15 cellular contexts compared by ENCODE assay signal in the genomic region with DNA sequence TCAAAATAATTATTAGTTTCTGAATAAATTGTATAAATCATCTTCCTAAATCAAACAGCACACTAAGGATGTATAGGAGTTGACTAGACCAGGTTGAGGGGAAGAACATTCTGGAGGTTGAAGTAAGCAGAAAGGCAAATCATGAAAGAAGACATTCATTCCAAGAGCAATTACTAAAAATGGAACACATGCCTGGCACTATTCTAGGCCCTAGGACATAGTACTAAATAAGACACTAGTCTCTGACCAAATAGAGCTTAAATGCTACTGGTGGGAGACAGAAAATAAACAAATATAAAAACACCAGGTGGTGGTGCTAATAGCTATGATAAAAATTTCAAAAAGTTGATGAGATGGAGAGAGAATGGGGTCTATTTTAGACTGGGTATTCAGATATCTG.
DNase-seq lines count a peak whose midpoint lies in the region; ATAC-seq and TF ChIP-seq lines count a peak whose summit lies in the region.
"Had no signal": no experiment of that assay in that cellular context is flagged by ENCODE, and none has a peak within 500 bp of the region (broad histone marks: within the 10 kb centered on the region; RNA-seq: fewer than 3 reads in every experiment).

No MANE protein-coding gene starts in this region.

- H3K9me2 ChIP-seq in Loucy (replicated peaks; ENCODE audit: low read depth, low read length) (no peaks in the 10 kb centered on the region), OCI-LY7 (ENCODE audit: insufficient read depth, low read length) (no peaks in the 10 kb centered on the region)

- H3K4me1 Mint-ChIP-seq in endodermal cell = peaks cover 61% of the 10 kb centered on the region
- H3K4me1 Mint-ChIP-seq in stimulated activated memory B cell treated with anti-CD40 and anti-IgM and Interleukin-4, amounts not matched to agents 10 μg/mL and 1 μg/mL and 100 μg/mL, for 72 hours = peaks cover 18% of the 10 kb centered on the region
- H3K4me1 Mint-ChIP-seq in activated T-helper 1 cell treated with anti-CD3 and anti-CD28 coated beads, Interleukin-12 subunit alpha, Interleukin-12 subunit beta, Interleukin-2, Interleukin-4 antibody, amounts not matched to agents 30 ng/mL and 10 ng/mL and 1 ng/mL, durations not matched to agents 14 hours and 24 hours and 36 hours (ENCODE audit: low read depth) = no peaks in the 10 kb centered on the region

- no peak overlapping the region for H3K4me3 Mint-ChIP-seq in endodermal cell
- no peak overlapping the region for H3K4me3 Mint-ChIP-seq in stimulated activated memory B cell treated with anti-CD40 and anti-IgM and Interleukin-4, amounts not matched to agents 10 μg/mL and 1 μg/mL and 100 μg/mL, for 72 hours
- no peak overlapping the region for H3K4me3 Mint-ChIP-seq in activated T-helper 1 cell treated with anti-CD3 and anti-CD28 coated beads, Interleukin-12 subunit alpha, Interleukin-12 subunit beta, Interleukin-2, Interleukin-4 antibody, amounts not matched to agents 30 ng/mL and 10 ng/mL and 1 ng/mL, durations not matched to agents 14 hours and 24 hours and 36 hours
- H3K4me3 Mint-ChIP-seq: CD4-positive, alpha-beta memory T cell had no signal

- H3K36me3 ChIP-seq in heart left ventricle (no peaks in the 10 kb centered on the region), Loucy (ENCODE audit: insufficient read depth, low read length) (no peaks in the 10 kb centered on the region), endodermal cell (ENCODE audit: control insufficient read depth, insufficient read depth, low read length) (no peaks in the 10 kb centered on the region), OCI-LY7 (ENCODE audit: insufficient read depth, low read length) (no peaks in the 10 kb centered on the region)
- H3K36me3 ChIP-seq: BE2C had no signal

- intact Hi-C loops in heart left ventricle (cut with DNase I) (no loop called here), left cardiac atrium (cut with DNase I) (no loop called here), sciatic nerve (cut with DNase I) (no loop called here), OCI-LY7 (cut with micrococcal nuclease; ENCODE audit: unreplicated experiment) (no loop called here)
- intact Hi-C loops in activated T-helper 1 cell treated with anti-CD3 and anti-CD28 coated beads, Interleukin-12 subunit alpha, Interleukin-12 subunit beta, Interleukin-2, Interleukin-4 antibody, amounts not matched to agents 30 ng/mL and 10 ng/mL and 1 ng/mL, durations not matched to agents 14 hours and 24 hours and 36 hours (cut with micrococcal nuclease) = loop anchor here (10.0 kb wide), 1 partner anchor 122 kb away; no protein-coding TSS in a partner anchor

- peaks cover 6% of the 10 kb centered on the region for H3K79me2 ChIP-seq in Loucy (ENCODE audit: insufficient read depth, low read length)
- H3K79me2 ChIP-seq in OCI-LY7 (ENCODE audit: insufficient read depth, low read depth, low read length) = no peaks in the 10 kb centered on the region

- TF ChIP-seq CTCF in heart left ventricle (IDR thresholded peaks at IDR 0.05) (no peak), Loucy (conservative IDR thresholded peaks at IDR 0.05; ENCODE audit: low read length) (peak; percentile 30; the same call in 1 of the 2 replicates), endodermal cell (conservative IDR thresholded peaks at IDR 0.05) (no peak), OCI-LY7 (conservative IDR thresholded peaks at IDR 0.05; ENCODE audit: low read length) (no peak)

- no peak overlapping the region for H3K4me3 ChIP-seq in heart left ventricle
- no peak overlapping the region for H3K4me3 ChIP-seq in Loucy (ENCODE audit: low read length, poor library complexity, severe bottlenecking)
- no peak overlapping the region for H3K4me3 ChIP-seq in endodermal cell (ENCODE audit: low read length)
- H3K4me3 ChIP-seq in OCI-LY7 (ENCODE audit: low read depth, low read length, poor library complexity, severe bottlenecking) = no peak overlapping the region

- H3F3A ChIP-seq in Loucy (ENCODE audit: low read depth) = no peaks in the 10 kb centered on the region

- H3K27ac Mint-ChIP-seq in endodermal cell = peak overlapping the region; percentile 57
- peak overlapping the region; percentile 2 for H3K27ac Mint-ChIP-seq in stimulated activated memory B cell treated with anti-CD40 and anti-IgM and Interleukin-4, amounts not matched to agents 10 μg/mL and 1 μg/mL and 100 μg/mL, for 72 hours
- H3K27ac Mint-ChIP-seq in activated T-helper 1 cell treated with anti-CD3 and anti-CD28 coated beads, Interleukin-12 subunit alpha, Interleukin-12 subunit beta, Interleukin-2, Interleukin-4 antibody, amounts not matched to agents 30 ng/mL and 10 ng/mL and 1 ng/mL, durations not matched to agents 14 hours and 24 hours and 36 hours = no peak overlapping the region

- peaks cover 0 to 37% (median 15%) of the 10 kb centered on the region in 12 donors for H3K4me1 ChIP-seq in heart left ventricle
- peaks cover 6% of the 10 kb centered on the region for H3K4me1 ChIP-seq in Loucy (ENCODE audit: insufficient read depth, low read length, poor library complexity, severe bottlenecking)
- peaks cover 24% of the 10 kb centered on the region for H3K4me1 ChIP-seq in endodermal cell (ENCODE audit: control insufficient read depth, insufficient read depth, low read length)
- no peaks in the 10 kb centered on the region for H3K4me1 ChIP-seq in OCI-LY7 (ENCODE audit: insufficient read depth, low read length, poor library complexity, severe bottlenecking)

- no peaks in the 10 kb centered on the region for H3K27me3 Mint-ChIP-seq in endodermal cell (ENCODE audit: insufficient read depth)
- no peaks in the 10 kb centered on the region for H3K27me3 Mint-ChIP-seq in stimulated activated memory B cell treated with anti-CD40 and anti-IgM and Interleukin-4, amounts not matched to agents 10 μg/mL and 1 μg/mL and 100 μg/mL, for 72 hours
- H3K27me3 Mint-ChIP-seq in activated T-helper 1 cell treated with anti-CD3 and anti-CD28 coated beads, Interleukin-12 subunit alpha, Interleukin-12 subunit beta, Interleukin-2, Interleukin-4 antibody, amounts not matched to agents 30 ng/mL and 10 ng/mL and 1 ng/mL, durations not matched to agents 14 hours and 24 hours and 36 hours (ENCODE audit: insufficient read depth) = no peaks in the 10 kb centered on the region
- H3K27me3 Mint-ChIP-seq: CD4-positive, alpha-beta memory T cell had no signal

- TF ChIP-seq POLR2A in heart left ventricle (IDR thresholded peaks at IDR 0.05) = no peak

- peak overlapping the region in 10 of 12 donors; percentile 45 to 80 (median 69) for H3K27ac ChIP-seq in heart left ventricle
- H3K27ac ChIP-seq in endodermal cell (ENCODE audit: low read depth, low read length) = no peak overlapping the region
- no peak overlapping the region for H3K27ac ChIP-seq in OCI-LY7 (ENCODE audit: low read depth, low read length, poor library complexity, severe bottlenecking)

- H3K9me3 ChIP-seq in heart left ventricle (peaks cover 0 to 6% (median 0%) of the 10 kb centered on the region in 12 donors), Loucy (ENCODE audit: insufficient read depth, low read depth, low read length) (no peaks in the 10 kb centered on the region), endodermal cell (ENCODE audit: control insufficient read depth, low read length) (no peaks in the 10 kb centered on the region), OCI-LY7 (ENCODE audit: low read length) (no peaks in the 10 kb centered on the region)
- H3K9me3 ChIP-seq: BE2C had no signal

- no TSS peak for BruUV-seq in OCI-LY7 (replicated peaks; lab: Mats Ljungman, UMichigan)

- H3K36me3 Mint-ChIP-seq in endodermal cell (ENCODE audit: low read depth) = no peaks in the 10 kb centered on the region
- H3K36me3 Mint-ChIP-seq in stimulated activated memory B cell treated with anti-CD40 and anti-IgM and Interleukin-4, amounts not matched to agents 10 μg/mL and 1 μg/mL and 100 μg/mL, for 72 hours = peaks cover 17% of the 10 kb centered on the region
- no peaks in the 10 kb centered on the region for H3K36me3 Mint-ChIP-seq in activated T-helper 1 cell treated with anti-CD3 and anti-CD28 coated beads, Interleukin-12 subunit alpha, Interleukin-12 subunit beta, Interleukin-2, Interleukin-4 antibody, amounts not matched to agents 30 ng/mL and 10 ng/mL and 1 ng/mL, durations not matched to agents 14 hours and 24 hours and 36 hours (ENCODE audit: low read depth)

- CTCF ChIA-PET in OCI-LY7 (lab: Charles Lee; ENCODE audit: unreplicated experiment) = no interaction called here

- H3K27me3 ChIP-seq in heart left ventricle (no peaks in the 10 kb centered on the region), Loucy (ENCODE audit: insufficient read depth, low read length, poor library complexity, severe bottlenecking) (no peaks in the 10 kb centered on the region), endodermal cell (ENCODE audit: control insufficient read depth, insufficient read depth, low read length, poor library complexity, severe bottlenecking) (no peaks in the 10 kb centered on the region)
- H3K27me3 ChIP-seq: BE2C had no signal

- POLR2A ChIA-PET in OCI-LY7 (lab: Charles Lee) = interaction anchor here (1.0 kb wide), 1 partner anchor 49 kb away, joined by 3 read pairs; no protein-coding TSS in a partner anchor

- H2AFZ ChIP-seq in Loucy (ENCODE audit: low read length) = no peak overlapping the region
- no peak overlapping the region for H2AFZ ChIP-seq in OCI-LY7 (ENCODE audit: low read length)

- peak; percentile 29 to 69 (median 34) for ATAC-seq in heart left ventricle
- no peak for ATAC-seq in left cardiac atrium
- no peak for ATAC-seq in stimulated activated memory B cell treated with anti-CD40 and anti-IgM and Interleukin-4, amounts not matched to agents 10 μg/mL and 1 μg/mL and 100 μg/mL, for 72 hours
- ATAC-seq in sciatic nerve = no peak
- ATAC-seq: Panc1 had no signal

- H3K9me3 Mint-ChIP-seq in endodermal cell = no peaks in the 10 kb centered on the region
- peaks cover 2% of the 10 kb centered on the region for H3K9me3 Mint-ChIP-seq in stimulated activated memory B cell treated with anti-CD40 and anti-IgM and Interleukin-4, amounts not matched to agents 10 μg/mL and 1 μg/mL and 100 μg/mL, for 72 hours
- H3K9me3 Mint-ChIP-seq in activated T-helper 1 cell treated with anti-CD3 and anti-CD28 coated beads, Interleukin-12 subunit alpha, Interleukin-12 subunit beta, Interleukin-2, Interleukin-4 antibody, amounts not matched to agents 30 ng/mL and 10 ng/mL and 1 ng/mL, durations not matched to agents 14 hours and 24 hours and 36 hours = no peaks in the 10 kb centered on the region
- H3K9me3 Mint-ChIP-seq: CD4-positive, alpha-beta memory T cell had no signal

- DNase-seq in heart left ventricle (no peak), left cardiac atrium (no peak), endodermal cell (no peak), sciatic nerve (ENCODE audit: low spot score) (no peak), OCI-LY7 (ENCODE audit: low spot score) (no peak)
- no peak for DNase-seq in activated T-helper 1 cell treated with anti-CD3 and anti-CD28 coated beads, Interleukin-12 subunit alpha, Interleukin-12 subunit beta, Interleukin-2, Interleukin-4 antibody, amounts not matched to agents 30 ng/mL and 10 ng/mL and 1 ng/mL, durations not matched to agents 14 hours and 24 hours and 36 hours (ENCODE audit: low spot score)
- DNase-seq: BE2C; CD4-positive, alpha-beta memory T cell; MM.1S; NCI-H2029; NCI-H2227 treated with DMSO at 0.1 percent for 48 hours; SHP77 had no signal

- H4K20me1 ChIP-seq in Loucy (ENCODE audit: insufficient read depth, low read length, poor library complexity, severe bottlenecking) (peaks cover 5% of the 10 kb centered on the region), OCI-LY7 (ENCODE audit: insufficient read depth, low read length) (no peaks in the 10 kb centered on the region)

- no peak overlapping the region for H3K4me2 ChIP-seq in Loucy (ENCODE audit: low read depth, low read length, poor library complexity, severe bottlenecking)
- H3K4me2 ChIP-seq in OCI-LY7 (ENCODE audit: low read length) = no peak overlapping the region

- H3K9ac ChIP-seq in Loucy (ENCODE audit: low read depth, low read length, poor library complexity, severe bottlenecking) (no peak overlapping the region), endodermal cell (ENCODE audit: extremely low read depth, low read length, poor library complexity, severe bottlenecking) (no peak overlapping the region)

Comparison
In these comparisons a context has a peak if more than half of its experiments do, and no peak if none do; other contexts are left out.
1. ATAC-seq: peak in heart left ventricle (4 of 4); none in left cardiac atrium (0 of 2), stimulated activated memory B cell treated with anti-CD40 and anti-IgM and Interleukin-4, amounts not matched to agents 10 μg/mL and 1 μg/mL and 100 μg/mL, for 72 hours (single experiment) and sciatic nerve (single experiment).
2. H3K27ac ChIP-seq: peak in heart left ventricle (10 of 12); none in endodermal cell (single experiment) and OCI-LY7 (single experiment).